ENCODE assay signal across 16 cellular contexts in the genomic region with DNA sequence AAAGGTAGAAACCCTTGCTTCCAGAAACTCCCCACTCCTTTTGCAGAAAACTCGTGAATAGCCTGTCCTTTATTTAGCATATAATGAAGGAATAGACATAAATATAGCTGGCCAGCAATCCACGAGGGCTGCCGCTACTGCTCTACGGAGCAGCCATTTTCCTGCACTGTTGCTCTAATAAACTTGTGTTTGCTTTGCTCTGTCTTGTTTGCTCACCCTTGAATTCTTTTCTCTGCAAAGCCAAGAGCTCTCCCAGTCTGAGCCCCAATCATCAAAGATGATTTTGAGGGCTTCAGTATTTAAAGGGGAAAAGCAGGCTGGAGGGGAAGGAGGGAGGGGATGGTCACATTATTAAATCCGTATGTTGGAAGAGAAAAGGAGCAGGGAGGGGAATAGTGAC. TPM values are rescaled to one million over a fixed set of nuclear protein-coding genes. Genes with fewer than 3 reads are reported as not detected.
DNase-seq lines count a peak whose midpoint lies in the region; ATAC-seq and TF ChIP-seq lines count a peak whose summit lies in the region.
"Had no signal": no experiment of that assay in that cellular context is flagged by ENCODE, and none has a peak within 500 bp of the region (broad histone marks: within the 10 kb centered on the region; RNA-seq: fewer than 3 reads in every experiment).

No MANE protein-coding gene starts in this region.

- no peak for TF ChIP-seq EP300 in SK-N-SH (IDR thresholded peaks at IDR 0.05; ENCODE audit: borderline replicate concordance in 1 of 2, low read depth in 1 of 2, low read length in 1 of 2)

- H3K4me3 ChIP-seq in SK-N-SH (ENCODE audit: low read depth in 2 of 2, low read length in 1 of 2) = no peak overlapping the region
- H3K4me3 ChIP-seq in lower lobe of right lung = peak overlapping the region; percentile 6
- H3K4me3 ChIP-seq in upper lobe of right lung = no peak overlapping the region
- H3K4me3 ChIP-seq: lung, skin epidermis had no signal

- H3K4me1 ChIP-seq in SK-N-SH (ENCODE audit: control insufficient read depth in 1 of 2, insufficient read depth in 2 of 2, low read depth in 1 of 2, low read length in 1 of 2) = peaks cover 0 to 9% of the 10 kb centered on the region in 2 experiments; a peak in 1 of 4 replicates
- H3K4me1 ChIP-seq in lower lobe of right lung = peaks cover 24% of the 10 kb centered on the region
- peaks cover 15% of the 10 kb centered on the region for H3K4me1 ChIP-seq in upper lobe of right lung

- WGBS in SK-N-SH (ENCODE audit: low lambda C conversion rate) = 71% methylated on average over 5 of the region's 5 CpGs

- H3K4me2 ChIP-seq in SK-N-SH = no peak overlapping the region

- TF ChIP-seq CTCF in SK-N-SH (IDR thresholded peaks at IDR 0.05) = no peak
- no peak for TF ChIP-seq CTCF in VCaP (conservative IDR thresholded peaks at IDR 0.05)
- no peak for TF ChIP-seq CTCF in lower lobe of right lung (IDR thresholded peaks at IDR 0.05)
- TF ChIP-seq CTCF in upper lobe of right lung (IDR thresholded peaks at IDR 0.05) = no peak

- H3K27ac Mint-ChIP-seq in activated CD8-positive, alpha-beta memory T cell treated with anti-CD3 and anti-CD28 coated beads, Interleukin-2, amount 10 ng/mL, durations not matched to agents 7 days and 5 days = no peak overlapping the region

- DNase-seq in SK-N-SH (no peak), lower lobe of right lung (no peak), upper lobe of right lung (no peak), ureter (ENCODE audit: low spot score) (no peak)
- DNase-seq in activated CD8-positive, alpha-beta memory T cell treated with anti-CD3 and anti-CD28 coated beads, Interleukin-2, amount 10 ng/mL, durations not matched to agents 7 days and 5 days = no peak
- DNase-seq: activated effector memory CD4-positive, alpha-beta T cell treated with Interleukin-2 at 50 U/mL for 16 hours; DMS 273 treated with DMSO at 0.1 percent for 48 hours; NCI-H2171; stimulated activated naive CD8-positive, alpha-beta T cell treated with anti-CD3 and anti-CD28 coated beads, Interleukin-15, Interleukin-2, amounts not matched to agents 100 U/mL and 50 U/mL, for 24 hours; WERI-Rb-1 had no signal

- POLR2A ChIA-PET in SK-N-SH (lab: Yijun Ruan, JAX) = no interaction called here

- no peaks in the 10 kb centered on the region for H4K20me1 ChIP-seq in SK-N-SH (ENCODE audit: insufficient read depth)

- no peaks in the 10 kb centered on the region for H3K27me3 Mint-ChIP-seq in activated CD8-positive, alpha-beta memory T cell treated with anti-CD3 and anti-CD28 coated beads, Interleukin-2, amount 10 ng/mL, durations not matched to agents 7 days and 5 days

- H3K9me3 ChIP-seq in SK-N-SH = no peaks in the 10 kb centered on the region
- no peaks in the 10 kb centered on the region for H3K9me3 ChIP-seq in lower lobe of right lung
- no peaks in the 10 kb centered on the region for H3K9me3 ChIP-seq in upper lobe of right lung

- CTCF ChIA-PET in SK-N-SH (lab: Yijun Ruan, JAX) = interaction anchor here (0.7 kb wide), 1 partner anchor 43 kb away, joined by 3 read pairs; no protein-coding TSS in a partner anchor
- CTCF ChIA-PET in activated CD8-positive, alpha-beta memory T cell treated with anti-CD3 and anti-CD28 coated beads, Interleukin-2, amount 10 ng/mL, durations not matched to agents 7 days and 5 days (lab: Charles Lee) = no interaction called here

- no peaks in the 10 kb centered on the region for H3K27me3 ChIP-seq in SK-N-SH (ENCODE audit: insufficient read depth)
- H3K27me3 ChIP-seq in lower lobe of right lung (ENCODE audit: low read depth) = no peaks in the 10 kb centered on the region
- H3K27me3 ChIP-seq in upper lobe of right lung = no peaks in the 10 kb centered on the region

- H3K9me2 ChIP-seq in SK-N-SH = no peaks in the 10 kb centered on the region

- intact Hi-C loops in lower lobe of right lung (cut with DNase I) = no loop called here
- intact Hi-C loops in upper lobe of right lung (cut with DNase I) = no loop called here

- no peak overlapping the region for H3K4me3 Mint-ChIP-seq in activated CD8-positive, alpha-beta memory T cell treated with anti-CD3 and anti-CD28 coated beads, Interleukin-2, amount 10 ng/mL, durations not matched to agents 7 days and 5 days

- H3K36me3 ChIP-seq in SK-N-SH (replicated peaks in 1 of 2; ENCODE audit: control insufficient read depth in 1 of 2, insufficient read depth in 2 of 2, low read length in 1 of 2) = no peaks in the 10 kb centered on the region
- H3K36me3 ChIP-seq in lower lobe of right lung = no peaks in the 10 kb centered on the region
- no peaks in the 10 kb centered on the region for H3K36me3 ChIP-seq in upper lobe of right lung
- H3K36me3 ChIP-seq: WERI-Rb-1 had no signal

- H3K79me2 ChIP-seq in SK-N-SH (ENCODE audit: insufficient read depth) = no peaks in the 10 kb centered on the region

- peaks cover 6% of the 10 kb centered on the region for H3K36me3 Mint-ChIP-seq in activated CD8-positive, alpha-beta memory T cell treated with anti-CD3 and anti-CD28 coated beads, Interleukin-2, amount 10 ng/mL, durations not matched to agents 7 days and 5 days

- ATAC-seq in SK-N-SH treated with all-trans-retinoic acid at 6 μM for 48 hours (no peak), lower lobe of right lung (peak; percentile 53 to 82), upper lobe of right lung (peak; percentile 57), GM19023 (IDR thresholded peaks at IDR 0.05; ENCODE audit: unreplicated experiment) (no peak)
- ATAC-seq in activated CD8-positive, alpha-beta memory T cell treated with anti-CD3 and anti-CD28 coated beads, Interleukin-2, amount 10 ng/mL, durations not matched to agents 7 days and 5 days = no peak
- ATAC-seq: HCT116; stimulated activated naive CD8-positive, alpha-beta T cell treated with anti-CD3 and anti-CD28 coated beads, Interleukin-15, Interleukin-2, amounts not matched to agents 100 U/mL and 50 U/mL, for 24 hours had no signal

- H3K27ac ChIP-seq in SK-N-SH (ENCODE audit: low read depth in 2 of 2, low read length in 1 of 2) (no peak overlapping the region), VCaP (peak overlapping the region; percentile 100), lower lobe of right lung (peak overlapping the region; percentile 10), upper lobe of right lung (no peak overlapping the region)
- H3K27ac ChIP-seq: WERI-Rb-1 had no signal

- H3K9me3 Mint-ChIP-seq in activated CD8-positive, alpha-beta memory T cell treated with anti-CD3 and anti-CD28 coated beads, Interleukin-2, amount 10 ng/mL, durations not matched to agents 7 days and 5 days (ENCODE audit: low read depth) = peaks cover 8% of the 10 kb centered on the region

- H3F3A ChIP-seq in SK-N-SH (replicated peaks; ENCODE audit: insufficient read depth) = no peaks in the 10 kb centered on the region

- no peak overlapping the region for H3K9ac ChIP-seq in SK-N-SH

- peaks cover 14% of the 10 kb centered on the region for H3K4me1 Mint-ChIP-seq in activated CD8-positive, alpha-beta memory T cell treated with anti-CD3 and anti-CD28 coated beads, Interleukin-2, amount 10 ng/mL, durations not matched to agents 7 days and 5 days

- no peak for TF ChIP-seq RAD21 in SK-N-SH (IDR thresholded peaks at IDR 0.05; ENCODE audit: low read length)

- H2AFZ ChIP-seq in SK-N-SH (ENCODE audit: low read depth) = no peak overlapping the region

TF ChIP-seq in SK-N-SH treated with all-trans-retinoic acid at 6 μM for 48 hours, 23 proteins besides CTCF, POLR2A, EP300 and RAD21:
- peak; percentile 86 for TF ChIP-seq ZNF70 (CRISPR knock-in tag; IDR thresholded peaks at IDR 0.05)
- no peak for TF ChIP-seq ISL1 (CRISPR knock-in tag; IDR thresholded peaks at IDR 0.05)

TF ChIP-seq in SK-N-SH, 30 proteins besides CTCF, POLR2A, EP300 and RAD21:
- TF ChIP-seq JUND (IDR thresholded peaks at IDR 0.05) = no peak
- TF ChIP-seq FOSL2 (IDR thresholded peaks at IDR 0.05; ENCODE audit: borderline replicate concordance, low read depth) = no peak
- no peak for TF ChIP-seq CHD2 (IDR thresholded peaks at IDR 0.05; ENCODE audit: low read length, partially characterized antibody)
- no peak for TF ChIP-seq RCOR1 (IDR thresholded peaks at IDR 0.05; ENCODE audit: low read length)
- TF ChIP-seq NFIC (IDR thresholded peaks at IDR 0.05; ENCODE audit: borderline replicate concordance) = no peak
- TF ChIP-seq FOXJ3 (CRISPR knock-in tag; IDR thresholded peaks at IDR 0.05) = no peak
- TF ChIP-seq SIN3A (IDR thresholded peaks at IDR 0.05; ENCODE audit: borderline replicate concordance, low read depth, low read length) = no peak
- TF ChIP-seq FOXM1 (IDR thresholded peaks at IDR 0.05; ENCODE audit: low read depth) = no peak
- no peak for TF ChIP-seq TAF1 (IDR thresholded peaks at IDR 0.05; ENCODE audit: borderline replicate concordance, low read depth, low read length)
- TF ChIP-seq MEF2A (IDR thresholded peaks at IDR 0.05; ENCODE audit: borderline replicate concordance, low read depth) = no peak
- TF ChIP-seq, protein P1, sequence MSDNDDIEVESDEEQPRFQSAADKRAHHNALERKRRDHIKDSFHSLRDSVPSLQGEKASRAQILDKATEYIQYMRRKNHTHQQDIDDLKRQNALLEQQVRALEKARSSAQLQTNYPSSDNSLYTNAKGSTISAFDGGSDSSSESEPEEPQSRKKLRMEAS (IDR thresholded peaks at IDR 0.05; ENCODE audit: low read depth) = no peak

RNA-seq across cellular contexts. Expression of a gene that starts 16.6 kb away (rescaled TPM):
- 12.3 and 13.7 TPM in 2 replicates for polyA plus RNA-seq in SK-N-SH (2012; rRNA removed)
- polyA plus RNA-seq in SK-N-SH (2012; cell fraction: cytosol; rRNA removed) = 7.4 and 8.5 TPM in 2 replicates
- polyA plus RNA-seq in SK-N-SH (2012; cell fraction: nucleus; rRNA removed) = 69.3 and 80.7 TPM in 2 replicates
- total RNA-seq in lower lobe of right lung (43.0 TPM), upper lobe of right lung (53.3 TPM), ureter (66.2 TPM)
- 10 to 100 TPM in 1 of 2 experiments, 1 to 10 TPM in 1; 5.3 to 12.9 TPM for total RNA-seq in activated CD8-positive, alpha-beta memory T cell treated with anti-CD3 and anti-CD28 coated beads, Interleukin-2, amount 10 ng/mL, durations not matched to agents 7 days and 5 days

Comparison
In these comparisons a context has a peak if more than half of its experiments do, and no peak if none do; other contexts are left out.
1. ATAC-seq: peak in lower lobe of right lung (2 of 2) and upper lobe of right lung (single experiment); none in SK-N-SH treated with all-trans-retinoic acid at 6 μM for 48 hours (single experiment), activated CD8-positive, alpha-beta memory T cell treated with anti-CD3 and anti-CD28 coated beads, Interleukin-2, amount 10 ng/mL, durations not matched to agents 7 days and 5 days (single experiment) and GM19023 (single experiment).
2. H3K27ac ChIP-seq: peak in VCaP (single experiment) and lower lobe of right lung (single experiment); none in SK-N-SH (0 of 2) and upper lobe of right lung (single experiment).